ENCODE assay signal across 8 cellular contexts in genomic region chr22:37018815-37019308, GRCh38. TPM values are rescaled to one million over a fixed set of nuclear protein-coding genes. Genes with fewer than 3 reads are reported as not detected.
DNase-seq lines count a peak whose midpoint lies in the region; ATAC-seq and TF ChIP-seq lines count a peak whose summit lies in the region.

No MANE protein-coding gene starts in this region.

- DNase-seq in AG20443 (ENCODE audit: low spot score) = peak; percentile 69
- DNase-seq in NCI-H1105 (lab: John Stamatoyannopoulos, UW) = peak; percentile 20
- DNase-seq in brain microvascular endothelial cell = peak; percentile 19
- no peak for DNase-seq in immature natural killer cell

- peak overlapping the region in 1 of 6 donors; percentile 75 for H3K27ac Mint-ChIP-seq in immature natural killer cell

- peaks cover 6% of the 10 kb centered on the region for H3K36me3 ChIP-seq in brain microvascular endothelial cell (replicated peaks)

- no peaks in the 10 kb centered on the region for H3K9me3 Mint-ChIP-seq in immature natural killer cell

- H3K4me3 Mint-ChIP-seq in immature natural killer cell = peak overlapping the region; percentile 70 to 81 (median 79)

- H3K4me3 ChIP-seq in brain microvascular endothelial cell (ENCODE audit: low read depth, low read length) (peak overlapping the region; percentile 76), skin epidermis (peak overlapping the region; percentile 65 to 93 (median 81))

- in situ Hi-C loops in brain microvascular endothelial cell (cut with HindIII; ENCODE audit: low pct_ligation_motif_present, low sequenced_read_pairs) = no loop called here

- no peak for TF ChIP-seq CTCF in brain microvascular endothelial cell (IDR thresholded peaks at IDR 0.05; ENCODE audit: low read depth, low read length, missing control alignments)

- TF ChIP-seq POLR2A in GM18505 (IDR thresholded peaks at IDR 0.05; ENCODE audit: borderline replicate concordance, extremely low read depth, insufficient read depth, insufficient read length) = no peak

- H3K36me3 Mint-ChIP-seq in immature natural killer cell = no peaks in the 10 kb centered on the region

- no peaks in the 10 kb centered on the region for H3K27me3 Mint-ChIP-seq in immature natural killer cell (ENCODE audit: low read depth in 3 of 3)

- peak; percentile 39 for ATAC-seq in GM19452 (IDR thresholded peaks at IDR 0.05; ENCODE audit: unreplicated experiment)
- no peak for ATAC-seq in GM18505 (IDR thresholded peaks at IDR 0.05; ENCODE audit: unreplicated experiment)
- ATAC-seq in HG02840 (IDR thresholded peaks at IDR 0.05; ENCODE audit: low FRiP score, unreplicated experiment) = no peak

- H3K4me1 Mint-ChIP-seq in immature natural killer cell = peaks cover 23 to 27% of the 10 kb centered on the region in 2 donors

- H3K27ac ChIP-seq in brain microvascular endothelial cell (peak overlapping the region; percentile 78), skin epidermis (peak overlapping the region; percentile 67 to 93 (median 88))

- no peaks in the 10 kb centered on the region for H3K27me3 ChIP-seq in brain microvascular endothelial cell (replicated peaks)

RNA-seq across cellular contexts. Expression of gene TST, which starts 0.4 kb away (rescaled TPM):
- polyA plus RNA-seq in immature natural killer cell = 10 to 100 TPM in 1 of 3 donors, 1 to 10 TPM in 2; 8.1 to 20.8 (median 8.4) TPM

RNA-seq across cellular contexts. Expression of gene MPST, which starts 0.7 kb away (rescaled TPM):
- 10 to 100 TPM; 56.0 to 97.5 (median 59.7) TPM for polyA plus RNA-seq in immature natural killer cell

RNA-seq across cellular contexts. Expression of gene KCTD17, which starts 32.7 kb away (rescaled TPM):
- 10 to 100 TPM; 10.7 to 16.1 (median 14.3) TPM for polyA plus RNA-seq in immature natural killer cell

Comparison
In these comparisons a context has a peak if more than half of its experiments do, and no peak if none do; other contexts are left out.
1. DNase-seq: peak in AG20443 (single experiment), NCI-H1105 (single experiment) and brain microvascular endothelial cell (single experiment); none in immature natural killer cell (0 of 3).